In the genomic region with DNA sequence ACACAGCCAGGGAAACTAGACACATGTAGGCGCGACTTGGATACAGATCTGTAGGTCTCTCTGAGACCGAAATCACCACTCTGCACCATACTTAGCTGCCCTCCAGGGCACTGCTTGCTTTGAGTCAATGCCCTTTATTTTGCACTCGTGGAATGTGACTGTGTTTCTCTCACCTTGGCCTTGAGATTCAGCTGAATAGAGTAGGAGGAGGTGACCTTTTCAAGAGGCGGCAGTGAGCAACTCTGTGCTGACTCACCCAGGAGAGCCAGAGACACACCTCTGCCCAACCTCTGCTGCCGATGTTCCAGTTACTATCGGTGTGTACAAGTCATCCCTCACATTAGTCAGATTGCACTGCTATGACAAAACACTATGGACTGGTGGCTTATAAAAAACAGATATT, we compare ENCODE assay signal across 11 cellular contexts.
DNase-seq lines count a peak whose midpoint lies in the region; ATAC-seq and TF ChIP-seq lines count a peak whose summit lies in the region.
"Had no signal": no experiment of that assay in that cellular context is flagged by ENCODE, and none has a peak within 500 bp of the region (broad histone marks: within the 10 kb centered on the region; RNA-seq: fewer than 3 reads in every experiment).

No MANE protein-coding gene starts in this region.

- TF ChIP-seq CTCF in PC-3 (conservative IDR thresholded peaks at IDR 0.05; ENCODE audit: low read depth, low read length) (no peak), epithelial cell of esophagus (IDR thresholded peaks at IDR 0.05; ENCODE audit: insufficient read depth, low read depth, low read length, missing control alignments) (no peak), right lobe of liver (IDR thresholded peaks at IDR 0.05) (no peak)

- H2AFZ ChIP-seq in PC-3 (ENCODE audit: low read length) (no peak overlapping the region), neuronal stem cell (ENCODE audit: low read length) (no peak overlapping the region)

- no peaks in the 10 kb centered on the region for H4K20me1 ChIP-seq in PC-3 (ENCODE audit: low read length)

- no peak overlapping the region for H2AK5ac ChIP-seq in neuronal stem cell (ENCODE audit: low read depth, low read length)

- peaks cover 4% of the 10 kb centered on the region for H3K4me1 ChIP-seq in PC-3 (ENCODE audit: insufficient read depth, low read length)
- no peaks in the 10 kb centered on the region for H3K4me1 ChIP-seq in right lobe of liver
- H3K4me1 ChIP-seq in neuronal stem cell (ENCODE audit: control insufficient read depth in 2 of 2, insufficient read depth in 1 of 2, low read depth in 1 of 2, low read length in 2 of 2): peaks cover 0 to 6% of the 10 kb centered on the region in 2 donors

- H3K4me2 ChIP-seq in PC-3 (ENCODE audit: low read length) (no peak overlapping the region), neuronal stem cell (ENCODE audit: insufficient read depth, low read length, poor library complexity, severe bottlenecking) (no peak overlapping the region)

- H3K23ac ChIP-seq in neuronal stem cell (ENCODE audit: low read depth, low read length, poor library complexity): no peak overlapping the region

- H2BK15ac ChIP-seq in neuronal stem cell (ENCODE audit: low read length): no peak overlapping the region

- TF ChIP-seq POLR2A in right lobe of liver (IDR thresholded peaks at IDR 0.05): no peak

- peak; percentile 87 for DNase-seq in PC-3
- peak; percentile 50 for DNase-seq in activated CD8-positive, alpha-beta memory T cell treated with anti-CD3 and anti-CD28 coated beads, Interleukin-2, amount 50 U/mL, for 24 hours (ENCODE audit: extremely low read depth)
- DNase-seq in epithelial cell of esophagus (ENCODE audit: low read depth): peak; percentile 30
- DNase-seq in stimulated activated CD4-positive, alpha-beta T cell treated with anti-CD3 and anti-CD28 coated beads, TNF-alpha, amount 100 ng/mL, for 4 hours (ENCODE audit: low read depth in 3 of 3): peak; percentile 25 to 50 (median 49)
- DNase-seq in DMS79 (lab: John Stamatoyannopoulos, UW): no peak
- DNase-seq in right lobe of liver: no peak
- no peak for DNase-seq in neuronal stem cell (ENCODE audit: low spot score)
- DNase-seq: activated B cell treated with CpG ODN at 0.5 μM for 24 hours, MG63 had no signal

- H3K27me3 ChIP-seq in PC-3 (ENCODE audit: low read length) (peaks cover 69% of the 10 kb centered on the region), right lobe of liver (no peaks in the 10 kb centered on the region), neuronal stem cell (ENCODE audit: control insufficient read depth in 3 of 3, insufficient read depth in 3 of 3, low read depth in 1 of 3, low read length in 3 of 3) (peaks cover 0 to 3% (median 0%) of the 10 kb centered on the region in 3 experiments)
- H3K27me3 ChIP-seq: MG63 had no signal

- BruUV-seq in PC-3 (replicated peaks; lab: Mats Ljungman, UMichigan): no TSS peak

- CTCF ChIA-PET in PC-3 (lab: Charles Lee): no interaction called here

- no peak overlapping the region for H2BK120ac ChIP-seq in neuronal stem cell (ENCODE audit: low read depth, low read length)

- no peaks in the 10 kb centered on the region for H3K36me3 ChIP-seq in PC-3 (ENCODE audit: low read depth, low read length)
- no peaks in the 10 kb centered on the region for H3K36me3 ChIP-seq in right lobe of liver
- no peaks in the 10 kb centered on the region for H3K36me3 ChIP-seq in neuronal stem cell (replicated peaks in 1 of 2; ENCODE audit: control insufficient read depth in 2 of 2, insufficient read depth in 2 of 2, low read length in 2 of 2)
- H3K36me3 ChIP-seq: MG63, thoracic aorta had no signal

- no peaks in the 10 kb centered on the region for H3F3A ChIP-seq in PC-3 (ENCODE audit: low read length, unreplicated experiment)

- POLR2A ChIA-PET in PC-3 (lab: Charles Lee; ENCODE audit: unreplicated experiment): no interaction called here

- H3K4ac ChIP-seq in neuronal stem cell (ENCODE audit: low read length): no peak overlapping the region

- no peaks in the 10 kb centered on the region for H3K79me1 ChIP-seq in neuronal stem cell (ENCODE audit: low read depth, low read length)

- no peak overlapping the region for H4K8ac ChIP-seq in neuronal stem cell (ENCODE audit: low read depth, low read length)

- no peak overlapping the region for H4K91ac ChIP-seq in neuronal stem cell (ENCODE audit: low read depth, low read length, poor library complexity)

- ATAC-seq in PC-3: peak; percentile 97
- ATAC-seq in right lobe of liver: no peak
- no peak for ATAC-seq in HG03432 (IDR thresholded peaks at IDR 0.05; ENCODE audit: unreplicated experiment)

- no peaks in the 10 kb centered on the region for H3K79me2 ChIP-seq in PC-3 (ENCODE audit: low read length)

- intact Hi-C loops in PC-3 (cut with micrococcal nuclease) (no loop called here), right lobe of liver (cut with DNase I) (no loop called here)

- H3K4me3 ChIP-seq in PC-3 (ENCODE audit: low read length) (no peak overlapping the region), epithelial cell of esophagus (ENCODE audit: low read length) (no peak overlapping the region), right lobe of liver (no peak overlapping the region), neuronal stem cell (ENCODE audit: low read length in 2 of 2) (no peak overlapping the region)
- H3K4me3 ChIP-seq: MG63, thoracic aorta had no signal

- H2BK12ac ChIP-seq in neuronal stem cell (ENCODE audit: low read length): no peak overlapping the region

- no peak overlapping the region for H3K9ac ChIP-seq in PC-3 (ENCODE audit: low read length)
- no peak overlapping the region for H3K9ac ChIP-seq in neuronal stem cell (ENCODE audit: low read depth, low read length, poor library complexity)

- H3K9me3 ChIP-seq in PC-3 (ENCODE audit: low read length) (no peaks in the 10 kb centered on the region), right lobe of liver (no peaks in the 10 kb centered on the region), neuronal stem cell (replicated peaks in 1 of 2; ENCODE audit: control insufficient read depth in 2 of 2, insufficient read depth in 1 of 2, low read depth in 1 of 2, low read length in 2 of 2) (no peaks in the 10 kb centered on the region)
- H3K9me3 ChIP-seq: MG63, thoracic aorta had no signal

- 58% methylated on average over 5 of the region's 7 CpGs for WGBS in right lobe of liver (ENCODE audit: insufficient coverage, low coverage, low lambda C conversion rate, missing lambda C conversion rate)
- WGBS in neuronal stem cell (ENCODE audit: extremely low coverage in 2 of 2, insufficient read length in 2 of 2, insufficient replicate concordance in 1 of 2), 2 donors: no CpG with 5 or more reads among the region's 7 CpGs

- no peak overlapping the region for H3K18ac ChIP-seq in neuronal stem cell (ENCODE audit: low read length)

- no peak overlapping the region for H2BK5ac ChIP-seq in neuronal stem cell (ENCODE audit: low read length)

- no peak overlapping the region for H3K14ac ChIP-seq in neuronal stem cell (ENCODE audit: low read length)

- H3K9me2 ChIP-seq in PC-3 (replicated peaks; ENCODE audit: low read length): no peaks in the 10 kb centered on the region

- H3K27ac ChIP-seq in PC-3 (ENCODE audit: low read length) (no peak overlapping the region), right lobe of liver (no peak overlapping the region), neuronal stem cell (replicated peaks; ENCODE audit: low read length) (no peak overlapping the region)
- H3K27ac ChIP-seq: thoracic aorta had no signal

Comparison
In these comparisons a context has a peak if more than half of its experiments do, and no peak if none do; other contexts are left out.
1. DNase-seq: peak in PC-3 (single experiment), activated CD8-positive, alpha-beta memory T cell treated with anti-CD3 and anti-CD28 coated beads, Interleukin-2, amount 50 U/mL, for 24 hours (single experiment), epithelial cell of esophagus (single experiment) and stimulated activated CD4-positive, alpha-beta T cell treated with anti-CD3 and anti-CD28 coated beads, TNF-alpha, amount 100 ng/mL, for 4 hours (3 of 3); none in DMS79 (single experiment), right lobe of liver (0 of 3) and neuronal stem cell (single experiment).